In the genomic region with DNA sequence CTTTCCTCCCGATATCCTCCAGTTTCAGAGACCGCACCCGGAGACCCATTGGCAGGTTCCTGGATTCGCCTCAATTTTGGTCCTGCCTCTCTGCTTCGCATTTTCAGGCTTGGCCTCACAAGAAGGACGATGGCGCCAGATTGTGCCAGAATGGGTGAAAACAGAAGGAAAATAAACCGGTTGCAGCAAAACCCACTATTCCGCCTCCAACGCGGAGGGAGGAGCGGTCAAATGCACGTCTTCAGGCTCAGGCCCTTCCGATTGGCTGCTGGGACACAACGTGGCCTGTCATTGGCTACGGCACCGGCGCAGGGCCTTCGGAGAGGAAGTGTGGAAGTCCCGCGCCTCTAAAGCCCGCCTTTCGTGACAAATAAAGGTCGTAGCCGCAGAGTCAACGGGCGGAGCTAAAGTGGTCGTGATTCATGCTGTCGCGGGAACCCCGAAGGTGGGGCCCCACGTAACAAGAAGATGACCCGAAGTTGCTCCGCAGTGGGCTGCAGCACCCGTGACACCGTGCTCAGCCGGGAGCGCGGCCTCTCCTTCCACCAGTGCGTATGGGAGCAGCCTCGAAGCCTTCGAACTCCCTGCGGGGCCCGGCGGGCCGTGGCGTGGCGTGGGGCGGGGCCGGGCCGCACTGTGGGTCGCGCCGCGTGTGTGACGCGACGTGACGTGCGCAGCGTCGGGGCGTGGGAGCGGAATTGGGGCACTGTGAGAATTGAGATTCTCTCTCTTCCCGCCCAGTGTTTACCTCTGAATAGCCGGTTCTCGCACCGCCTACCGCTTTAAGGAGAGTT, we compare ENCODE assay signal across 8 cellular contexts. TPM values are rescaled to one million over a fixed set of nuclear protein-coding genes. Genes with fewer than 3 reads are reported as not detected.
DNase-seq lines count a peak whose midpoint lies in the region; ATAC-seq, FAIRE-seq and TF ChIP-seq lines count a peak whose summit lies in the region.

Gene THAP9 (plus strand): TSS at position 401 of the 794 bp plus-strand sequence. CDS start 68 bp downstream, at position 469.

- POLR2A ChIA-PET in A549 (lab: Yijun Ruan, JAX), result interaction anchor here (0.6 to 2.1 kb wide), 7 partner anchors 9 to 490 kb away, joined by 3 to 20 read pairs (median 5); partner anchors contain the start of genes COPS4, LIN54 and SEC31A

- H3K27me3 ChIP-seq in brain microvascular endothelial cell (replicated peaks), result no peaks in the 10 kb centered on the region

- CTCF ChIA-PET in A549 (lab: Yijun Ruan, JAX), result interaction anchor here (1.7 kb wide), 1 partner anchor 112 kb away, joined by 3 read pairs; no protein-coding TSS in a partner anchor

- ATAC-seq in A549 (peak; percentile 95 to 98), GM18858 (IDR thresholded peaks at IDR 0.05; ENCODE audit: unreplicated experiment) (peak; percentile 70), HG03064 (IDR thresholded peaks at IDR 0.05; ENCODE audit: low read depth, unreplicated experiment) (peak; percentile 86), sciatic nerve (peak; percentile 98)

- no peak for TF ChIP-seq CTCF in A549 (IDR thresholded peaks at IDR 0.05)
- no peak for TF ChIP-seq CTCF in brain microvascular endothelial cell (IDR thresholded peaks at IDR 0.05; ENCODE audit: low read depth, low read length, missing control alignments)

- TF ChIP-seq RAD21 in A549 (conservative IDR thresholded peaks at IDR 0.05 in 1 of 2, IDR thresholded peaks at IDR 0.05 in 1 of 2), result no peak

- peak within 1 kb of the TSS; percentile 91 for H3K4me2 ChIP-seq in A549

- in situ Hi-C loops in brain microvascular endothelial cell (cut with HindIII; ENCODE audit: low pct_ligation_motif_present, low sequenced_read_pairs), result no loop called here

- intact Hi-C loops in sciatic nerve (cut with DNase I), result no loop called here

- peak; percentile 57 for TF ChIP-seq POLR2A in A549 (IDR thresholded peaks at IDR 0.05; ENCODE audit: low read length)

- peak within 1 kb of the TSS; percentile 94 to 97 for H3K27ac ChIP-seq in A549
- peak within 1 kb of the TSS; percentile 100 for H3K27ac ChIP-seq in brain microvascular endothelial cell

- H3K4me1 ChIP-seq in A549, result peaks cover 28% of the 10 kb centered on the region; the same call in 2 of the 3 replicates

- WGBS in A549 (ENCODE audit: missing lambda C conversion rate), result under 1% methylated on average over 23 of the region's 69 CpGs

- FAIRE-seq in A549 (lab: Jason Lieb, UNC) (no peak), TTC549 (lab: Jason Lieb, UNC) (peak; percentile 93)

- TF ChIP-seq EP300 in A549 (IDR thresholded peaks at IDR 0.05), result no peak

- H3K4me3 ChIP-seq in A549 (peak within 1 kb of the TSS; percentile 75), brain microvascular endothelial cell (ENCODE audit: low read depth, low read length) (peak within 1 kb of the TSS; percentile 90)

- DNase-seq in A549 (ENCODE audit: low read depth in 1 of 2, low spot score in 1 of 2) (peak; percentile 88 to 99), NCI-H2107 (lab: John Stamatoyannopoulos, UW) (peak; percentile 86), brain microvascular endothelial cell (peak; percentile 100), iPS DF 4.7 (ENCODE audit: extremely low read depth, low spot score) (peak; percentile 90), sciatic nerve (ENCODE audit: low spot score) (peak; percentile 98)

- peaks cover 8% of the 10 kb centered on the region for H3K36me3 ChIP-seq in brain microvascular endothelial cell (replicated peaks)

- H3K9me3 ChIP-seq in A549, result no peaks in the 10 kb centered on the region

TF ChIP-seq in A549, 52 proteins besides CTCF, POLR2A, EP300 and RAD21 (continues in another document):
- TF ChIP-seq MYC (IDR thresholded peaks at IDR 0.05; ENCODE audit: borderline replicate concordance, low read length) (peak; percentile 49; the same call in 1 of the 2 replicates), CEBPB (IDR thresholded peaks at IDR 0.05) (no peak), USF2 (IDR thresholded peaks at IDR 0.05) (peak; percentile 37; the same call in 1 of the 2 replicates), FOSL2 (IDR thresholded peaks at IDR 0.05) (no peak), FOSL2 (CRISPR knock-in tag; IDR thresholded peaks at IDR 0.05) (peak; percentile 79), PHF8 (IDR thresholded peaks at IDR 0.05; ENCODE audit: borderline replicate concordance, low read depth) (peak; percentile 82), NFE2L2 (conservative IDR thresholded peaks at IDR 0.05; ENCODE audit: low read length) (no peak), KDM5A (IDR thresholded peaks at IDR 0.05) (no peak), ZNF302 (CRISPR knock-in tag; IDR thresholded peaks at IDR 0.05) (no peak), ESRRA (IDR thresholded peaks at IDR 0.05; ENCODE audit: borderline replicate concordance, low read length) (no peak), JUN (IDR thresholded peaks at IDR 0.05) (peak in 1 of 2 experiments; percentile 70; a peak in 3 of 5 replicates), SMC3 (IDR thresholded peaks at IDR 0.05) (no peak), BHLHE40 (IDR thresholded peaks at IDR 0.05; ENCODE audit: low read depth, low read length) (no peak), TP53 (CRISPR knock-in tag; IDR thresholded peaks at IDR 0.05) (no peak; the same call in 1 of the 2 replicates), POLR2AphosphoS2 (conservative IDR thresholded peaks at IDR 0.05; ENCODE audit: low read length) (no peak), RARB (CRISPR knock-in tag; IDR thresholded peaks at IDR 0.05) (no peak), ZFP36 (IDR thresholded peaks at IDR 0.05; ENCODE audit: borderline replicate concordance, partially characterized antibody) (no peak), JUNB (IDR thresholded peaks at IDR 0.05) (no peak), HOXA7 (CRISPR knock-in tag; IDR thresholded peaks at IDR 0.05) (no peak), MAX (IDR thresholded peaks at IDR 0.05) (peak; percentile 75), ZSCAN20 (CRISPR knock-in tag; IDR thresholded peaks at IDR 0.05) (no peak), GATA3 (IDR thresholded peaks at IDR 0.05; ENCODE audit: borderline replicate concordance) (peak; percentile 33; the same call in 1 of the 2 replicates), HOXB13 (CRISPR knock-in tag; IDR thresholded peaks at IDR 0.05; ENCODE audit: low read depth) (no peak), MAFK (IDR thresholded peaks at IDR 0.05; ENCODE audit: partially characterized antibody) (no peak), FOXS1 (CRISPR knock-in tag; IDR thresholded peaks at IDR 0.05) (no peak), TFCP2L1 (CRISPR knock-in tag; IDR thresholded peaks at IDR 0.05) (no peak)
- TF ChIP-seq, protein P1, sequence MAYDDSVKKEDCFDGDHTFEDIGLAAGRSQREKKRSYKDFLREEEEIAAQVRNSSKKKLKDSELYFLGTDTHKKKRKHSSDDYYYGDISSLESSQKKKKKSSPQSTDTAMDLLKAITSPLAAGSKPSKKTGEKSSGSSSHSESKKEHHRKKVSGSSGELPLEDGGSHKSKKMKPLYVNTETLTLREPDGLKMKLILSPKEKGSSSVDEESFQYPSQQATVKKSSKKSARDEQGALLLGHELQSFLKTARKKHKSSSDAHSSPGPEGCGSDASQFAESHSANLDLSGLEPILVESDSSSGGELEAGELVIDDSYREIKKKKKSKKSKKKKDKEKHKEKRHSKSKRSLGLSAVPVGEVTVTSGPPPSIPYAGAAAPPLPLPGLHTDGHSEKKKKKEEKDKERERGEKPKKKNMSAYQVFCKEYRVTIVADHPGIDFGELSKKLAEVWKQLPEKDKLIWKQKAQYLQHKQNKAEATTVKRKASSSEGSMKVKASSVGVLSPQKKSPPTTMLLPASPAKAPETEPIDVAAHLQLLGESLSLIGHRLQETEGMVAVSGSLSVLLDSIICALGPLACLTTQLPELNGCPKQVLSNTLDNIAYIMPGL (CRISPR knock-in tag; IDR thresholded peaks at IDR 0.05; ENCODE audit: borderline replicate concordance), result no peak
- TF ChIP-seq, protein P2, sequence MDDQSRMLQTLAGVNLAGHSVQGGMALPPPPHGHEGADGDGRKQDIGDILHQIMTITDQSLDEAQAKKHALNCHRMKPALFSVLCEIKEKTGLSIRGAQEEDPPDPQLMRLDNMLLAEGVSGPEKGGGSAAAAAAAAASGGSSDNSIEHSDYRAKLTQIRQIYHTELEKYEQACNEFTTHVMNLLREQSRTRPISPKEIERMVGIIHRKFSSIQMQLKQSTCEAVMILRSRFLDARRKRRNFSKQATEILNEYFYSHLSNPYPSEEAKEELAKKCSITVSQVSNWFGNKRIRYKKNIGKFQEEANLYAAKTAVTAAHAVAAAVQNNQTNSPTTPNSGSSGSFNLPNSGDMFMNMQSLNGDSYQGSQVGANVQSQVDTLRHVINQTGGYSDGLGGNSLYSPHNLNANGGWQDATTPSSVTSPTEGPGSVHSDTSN (IDR thresholded peaks at IDR 0.05), result no peak

RNA-seq across cellular contexts. Expression of gene THAP9, which starts in this region (rescaled TPM):
- polyA plus RNA-seq in A549 (2011; rRNA removed), result 4.4 and 5.3 TPM in 2 replicates
- 1.0 and 1.1 TPM in 2 replicates for polyA plus RNA-seq in A549 (2012; cell fraction: cytosol; rRNA removed)
- 0.47 and 0.92 TPM in 2 replicates for polyA plus RNA-seq in A549 (2012; cell fraction: nucleus; rRNA removed)
- 1.7 to 2.3 TPM (median 2.3 TPM) in 3 replicates for polyA plus RNA-seq in A549 (2017; fragmentation: RNase III; extraction: RNeasy Plus Mini Kit Qiagen cat#74134 plus additional on column Dnase treatment)
- 2.0 and 3.1 TPM in 2 replicates for polyA minus RNA-seq in A549 (2011; rRNA and poly(A)+ RNA removed)
- 5.5 TPM for total RNA-seq in sciatic nerve

Comparison
In these comparisons a context has a peak if more than half of its experiments do, and no peak if none do; other contexts are left out.
1. Peak in every context shown above with its lines: DNase-seq, ATAC-seq, H3K4me3 ChIP-seq and H3K27ac ChIP-seq.